ENCODE assay signal across 8 cellular contexts in genomic region chr3:186277268-186277909, GRCh38.
A peak's percentile ranks its signal among the peaks of the same experiment; 100 is the strongest.
DNase-seq lines count a peak whose midpoint lies in the region; ATAC-seq and TF ChIP-seq lines count a peak whose summit lies in the region.

No MANE protein-coding gene starts in this region.

- H3K4me3 Mint-ChIP-seq in endodermal cell (no peak overlapping the region), nephron (no peak overlapping the region), natural killer cell (no peak overlapping the region)

- H3K27ac ChIP-seq in endodermal cell (ENCODE audit: low read depth, low read length) = no peak overlapping the region

- H3K9ac ChIP-seq in endodermal cell (ENCODE audit: extremely low read depth, low read length, poor library complexity, severe bottlenecking) = no peak overlapping the region

- peak; percentile 69 for DNase-seq in Caki2 (ENCODE audit: low read depth)
- peak; percentile 64 for DNase-seq in NCI-H2196 (lab: John Stamatoyannopoulos, UW; ENCODE audit: unreplicated experiment)
- peak; percentile 66 for DNase-seq in endodermal cell
- no peak for DNase-seq in natural killer cell
- no peak for DNase-seq in SHP77 treated with DMSO at 0.1 percent for 48 hours (lab: John Stamatoyannopoulos, UW)

- H3K27me3 Mint-ChIP-seq in endodermal cell (ENCODE audit: insufficient read depth) (peaks cover 5% of the 10 kb centered on the region), nephron (ENCODE audit: low read depth) (peaks cover 62% of the 10 kb centered on the region), natural killer cell (ENCODE audit: low read depth in 2 of 2) (peaks cover 15 to 18% of the 10 kb centered on the region in 2 donors)

- H3K27me3 ChIP-seq in endodermal cell (ENCODE audit: control insufficient read depth, insufficient read depth, low read length, poor library complexity, severe bottlenecking) = peaks cover 5% of the 10 kb centered on the region

- no peaks in the 10 kb centered on the region for H3K9me3 Mint-ChIP-seq in endodermal cell
- no peaks in the 10 kb centered on the region for H3K9me3 Mint-ChIP-seq in nephron
- H3K9me3 Mint-ChIP-seq in natural killer cell = no peaks in the 10 kb centered on the region

- no peaks in the 10 kb centered on the region for H3K9me3 ChIP-seq in endodermal cell (ENCODE audit: control insufficient read depth, low read length)

- H3K27ac Mint-ChIP-seq in endodermal cell (no peak overlapping the region), nephron (no peak overlapping the region), natural killer cell (no peak overlapping the region)

- intact Hi-C loops in natural killer cell (cut with micrococcal nuclease) = no loop called here

- H3K36me3 ChIP-seq in endodermal cell (ENCODE audit: control insufficient read depth, insufficient read depth, low read length) = no peaks in the 10 kb centered on the region

- ATAC-seq in GM21825 (IDR thresholded peaks at IDR 0.05; ENCODE audit: unreplicated experiment) = no peak
- ATAC-seq in natural killer cell = no peak
- ATAC-seq in GM19455 (IDR thresholded peaks at IDR 0.05; ENCODE audit: unreplicated experiment) = no peak

- H3K4me1 ChIP-seq in endodermal cell (ENCODE audit: control insufficient read depth, insufficient read depth, low read length) = no peaks in the 10 kb centered on the region

- H3K36me3 Mint-ChIP-seq in endodermal cell (ENCODE audit: low read depth) (no peaks in the 10 kb centered on the region), nephron (ENCODE audit: low read depth) (no peaks in the 10 kb centered on the region), natural killer cell (no peaks in the 10 kb centered on the region)

- H3K4me3 ChIP-seq in endodermal cell (ENCODE audit: low read length) = no peak overlapping the region

- H3K4me1 Mint-ChIP-seq in endodermal cell (no peaks in the 10 kb centered on the region), nephron (no peaks in the 10 kb centered on the region), natural killer cell (no peaks in the 10 kb centered on the region)

- in situ Hi-C loops in Caki2 (cut with HindIII; ENCODE audit: low pct_unique_long_range_greater_than_20kb, low sequenced_read_pairs) = no loop called here

- TF ChIP-seq CTCF in endodermal cell (conservative IDR thresholded peaks at IDR 0.05) (peak; percentile 77), nephron (IDR thresholded peaks at IDR 0.05; ENCODE audit: unreplicated experiment in 3 of 3) (peak; percentile 58 to 70 (median 66)), natural killer cell (IDR thresholded peaks at IDR 0.05) (no peak)

- 45 to 54% methylated on average over 7 to 10 of the region's 10 CpGs for WGBS in endodermal cell (ENCODE audit: insufficient coverage in 1 of 2, insufficient read length in 1 of 2), 2 experiments

Comparison
In these comparisons a context has a peak if more than half of its experiments do, and no peak if none do; other contexts are left out.
1. DNase-seq: peak in Caki2 (single experiment), NCI-H2196 (single experiment) and endodermal cell (single experiment); none in natural killer cell (single experiment) and SHP77 treated with DMSO at 0.1 percent for 48 hours (single experiment).